ENCODE assay signal across 20 cellular contexts in genomic region chr5:14460844-14461398, GRCh38.
DNase-seq lines count a peak whose midpoint lies in the region; ATAC-seq and TF ChIP-seq lines count a peak whose summit lies in the region.
"Had no signal": no experiment of that assay in that cellular context is flagged by ENCODE, and none has a peak within 500 bp of the region (broad histone marks: within the 10 kb centered on the region; RNA-seq: fewer than 3 reads in every experiment).

No MANE protein-coding gene starts in this region.

- POLR2A ChIA-PET in RWPE1 (lab: Yijun Ruan, JAX; ENCODE audit: low non-redundant PET) = no interaction called here

- H3K4me1 ChIP-seq in neuronal stem cell (ENCODE audit: control insufficient read depth in 2 of 2, insufficient read depth in 1 of 2, low read depth in 1 of 2, low read length in 2 of 2) = peaks cover 0 to 4% of the 10 kb centered on the region in 2 donors

- peaks cover 2% of the 10 kb centered on the region for H3K4me1 Mint-ChIP-seq in memory B cell
- no peaks in the 10 kb centered on the region for H3K4me1 Mint-ChIP-seq in effector memory CD8-positive, alpha-beta T cell (ENCODE audit: low read depth in 2 of 2)

- H3K14ac ChIP-seq in neuronal stem cell (ENCODE audit: low read length) = no peak overlapping the region

- H3K18ac ChIP-seq in neuronal stem cell (ENCODE audit: low read length) = no peak overlapping the region

- TF ChIP-seq CTCF in RWPE1 (conservative IDR thresholded peaks at IDR 0.05; ENCODE audit: low read depth) (no peak), fibroblast of mammary gland (conservative IDR thresholded peaks at IDR 0.05; ENCODE audit: control insufficient read depth, insufficient read depth, low read depth, low read length) (no peak)

- peaks cover 31 to 80% of the 10 kb centered on the region in 2 donors for H3K36me3 ChIP-seq in neuronal stem cell (replicated peaks in 1 of 2; ENCODE audit: control insufficient read depth in 2 of 2, insufficient read depth in 2 of 2, low read length in 2 of 2)

- peaks cover 4% of the 10 kb centered on the region in 2 donors for H3K9me3 ChIP-seq in neuronal stem cell (replicated peaks in 1 of 2; ENCODE audit: control insufficient read depth in 2 of 2, insufficient read depth in 1 of 2, low read depth in 1 of 2, low read length in 2 of 2)
- H3K9me3 ChIP-seq: A549 had no signal

- DNase-seq in RWPE1 (ENCODE audit: low spot score) (no peak), fibroblast of mammary gland (ENCODE audit: low read depth) (peak; percentile 66), memory B cell (ENCODE audit: low spot score in 2 of 2) (no peak), neuronal stem cell (ENCODE audit: low spot score) (no peak), HCEC 1CT (no peak), mucosa of gallbladder (ENCODE audit: low spot score) (no peak), germinal center (ENCODE audit: low spot score) (no peak)
- DNase-seq in effector memory CD8-positive, alpha-beta T cell = no peak
- DNase-seq: 8988T; ACHN; C1 segment of cervical spinal cord; Calu3; CD4-positive, alpha-beta memory T cell; COR-L47; DMS53; DMS79 treated with DMSO at 0.1 percent for 48 hours; GF-D8; GOT3 had no signal

- H2BK12ac ChIP-seq in neuronal stem cell (ENCODE audit: low read length) = no peak overlapping the region

- H3K36me3 Mint-ChIP-seq in memory B cell = peaks cover 37% of the 10 kb centered on the region
- H3K36me3 Mint-ChIP-seq in effector memory CD8-positive, alpha-beta T cell (ENCODE audit: insufficient read depth) = peaks cover 9% of the 10 kb centered on the region
- H3K36me3 Mint-ChIP-seq: CD4-positive, alpha-beta memory T cell had no signal

- H2BK15ac ChIP-seq in neuronal stem cell (ENCODE audit: low read length) = no peak overlapping the region

- H3K23ac ChIP-seq in neuronal stem cell (ENCODE audit: low read depth, low read length, poor library complexity) = peak overlapping the region; percentile 16

- ATAC-seq in memory B cell (ENCODE audit: low read depth) = no peak
- no peak for ATAC-seq in effector memory CD8-positive, alpha-beta T cell (replicated peaks)
- ATAC-seq: A549, HCT116 had no signal

- peak overlapping the region; percentile 13 for H2BK5ac ChIP-seq in neuronal stem cell (ENCODE audit: low read length)

- H4K8ac ChIP-seq in neuronal stem cell (ENCODE audit: low read depth, low read length) = no peak overlapping the region

- no peak overlapping the region for H2BK120ac ChIP-seq in neuronal stem cell (ENCODE audit: low read depth, low read length)

- H3K27ac Mint-ChIP-seq in memory B cell = peak overlapping the region; percentile 4
- H3K27ac Mint-ChIP-seq in effector memory CD8-positive, alpha-beta T cell = no peak overlapping the region

- WGBS in neuronal stem cell (ENCODE audit: extremely low coverage in 2 of 2, insufficient read length in 2 of 2, insufficient replicate concordance in 1 of 2), 2 donors = no CpG with 5 or more reads among the region's 46 CpGs

- peaks cover 2% of the 10 kb centered on the region for H3K79me1 ChIP-seq in neuronal stem cell (ENCODE audit: low read depth, low read length)

- H3K27ac ChIP-seq in RWPE1 (peak overlapping the region; percentile 3; the same call in 1 of the 2 replicates), neuronal stem cell (replicated peaks; ENCODE audit: low read length) (no peak overlapping the region)
- H3K27ac ChIP-seq: A549 had no signal

- no peaks in the 10 kb centered on the region for H3K9me3 Mint-ChIP-seq in memory B cell
- H3K9me3 Mint-ChIP-seq in effector memory CD8-positive, alpha-beta T cell = no peaks in the 10 kb centered on the region
- H3K9me3 Mint-ChIP-seq: CD4-positive, alpha-beta memory T cell had no signal

- no peak overlapping the region for H3K4ac ChIP-seq in neuronal stem cell (ENCODE audit: low read length)

- no peak overlapping the region for H3K9ac ChIP-seq in neuronal stem cell (ENCODE audit: low read depth, low read length, poor library complexity)

- H2AK5ac ChIP-seq in neuronal stem cell (ENCODE audit: low read depth, low read length) = no peak overlapping the region

- CTCF ChIA-PET in RWPE1 (lab: Yijun Ruan, JAX) = interaction anchor here (0.6 kb wide), 1 partner anchor 62 kb away, joined by 3 read pairs; no protein-coding TSS in a partner anchor

- no peak overlapping the region for H3K4me3 ChIP-seq in fibroblast of mammary gland (ENCODE audit: control insufficient read depth, low read depth, low read length)
- no peak overlapping the region for H3K4me3 ChIP-seq in neuronal stem cell (ENCODE audit: low read length in 2 of 2)
- H3K4me3 ChIP-seq: A549 had no signal

- no peak overlapping the region for H3K4me3 Mint-ChIP-seq in memory B cell
- H3K4me3 Mint-ChIP-seq in effector memory CD8-positive, alpha-beta T cell = no peak overlapping the region
- H3K4me3 Mint-ChIP-seq: CD4-positive, alpha-beta memory T cell had no signal

- no peaks in the 10 kb centered on the region for H3K27me3 Mint-ChIP-seq in memory B cell
- H3K27me3 Mint-ChIP-seq in effector memory CD8-positive, alpha-beta T cell = no peaks in the 10 kb centered on the region
- H3K27me3 Mint-ChIP-seq: CD4-positive, alpha-beta memory T cell had no signal

- no peaks in the 10 kb centered on the region for H3K27me3 ChIP-seq in neuronal stem cell (ENCODE audit: control insufficient read depth in 3 of 3, insufficient read depth in 3 of 3, low read depth in 1 of 3, low read length in 3 of 3)

- no peak overlapping the region for H2AFZ ChIP-seq in neuronal stem cell (ENCODE audit: low read length)

- no peak overlapping the region for H4K91ac ChIP-seq in neuronal stem cell (ENCODE audit: low read depth, low read length, poor library complexity)

- no peak overlapping the region for H3K4me2 ChIP-seq in neuronal stem cell (ENCODE audit: insufficient read depth, low read length, poor library complexity, severe bottlenecking)
- H3K4me2 ChIP-seq: A549 had no signal
